21 cellular contexts compared by ENCODE assay signal in the genomic region with DNA sequence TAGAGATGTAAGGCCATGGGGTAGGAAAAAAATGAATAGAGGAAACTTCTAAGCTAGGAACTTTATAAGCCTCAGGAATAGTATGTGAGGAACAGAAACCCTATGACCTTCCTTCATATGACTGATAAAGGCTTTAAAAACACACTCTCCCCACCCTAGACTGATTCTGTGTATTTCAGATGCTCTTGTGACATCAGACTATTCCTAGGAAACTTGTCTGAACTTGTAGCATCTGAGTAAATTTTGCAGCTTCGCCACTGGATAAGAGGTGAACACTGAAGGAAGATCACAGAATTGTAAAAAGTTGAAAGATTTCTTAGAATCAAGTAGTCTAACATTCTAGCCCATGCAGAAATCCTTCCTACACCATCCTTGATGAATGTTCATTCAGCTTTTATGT. TPM values are rescaled to one million over a fixed set of nuclear protein-coding genes. Genes with fewer than 3 reads are reported as not detected.
A peak's percentile ranks its signal among the peaks of the same experiment; 100 is the strongest.
DNase-seq lines count a peak whose midpoint lies in the region; ATAC-seq, FAIRE-seq and TF ChIP-seq lines count a peak whose summit lies in the region.
"Had no signal": no experiment of that assay in that cellular context is flagged by ENCODE, and none has a peak within 500 bp of the region (broad histone marks: within the 10 kb centered on the region; RNA-seq: fewer than 3 reads in every experiment).

No MANE protein-coding gene starts in this region.

- no CpG with 5 or more reads among the region's 1 CpG for WGBS in IMR-90 (ENCODE audit: extremely low coverage in 2 of 2, insufficient read length in 1 of 2), 2 experiments
- 82% methylated on average over 1 of the region's 1 CpG; no CpG with 5 or more reads in 1 of the 2 experiments for WGBS in H1 (ENCODE audit: extremely low coverage in 1 of 2, insufficient coverage in 1 of 2, insufficient read length in 1 of 2, insufficient replicate concordance in 2 of 2, low coverage in 1 of 2, low lambda C conversion rate in 2 of 2, missing lambda C conversion rate in 1 of 2), 2 experiments

- no peak overlapping the region for H2BK15ac ChIP-seq in IMR-90 (ENCODE audit: low read depth, low read length)
- H2BK15ac ChIP-seq in H1 (ENCODE audit: low read length): no peak overlapping the region

- H3K23me2 ChIP-seq in H1 (ENCODE audit: low read depth, low read length): no peaks in the 10 kb centered on the region

- H3K4me1 ChIP-seq in IMR-90 (ENCODE audit: control insufficient read depth, insufficient read depth, low read length): peaks cover 2% of the 10 kb centered on the region; the same call in 1 of the 2 replicates
- no peaks in the 10 kb centered on the region for H3K4me1 ChIP-seq in H1 (replicated peaks in 1 of 4; ENCODE audit: control insufficient read depth in 3 of 4, insufficient read depth in 4 of 4, low read length in 3 of 4)
- H3K4me1 ChIP-seq in keratinocyte (ENCODE audit: control insufficient read depth, extremely low read depth, insufficient read depth, low read length): peaks cover 5% of the 10 kb centered on the region
- H3K4me1 ChIP-seq: HAP-1 had no signal

- no peak overlapping the region for H3K56ac ChIP-seq in IMR-90 (ENCODE audit: extremely low read depth, insufficient read depth, low read length)
- no peak overlapping the region for H3K56ac ChIP-seq in H1 (replicated peaks; ENCODE audit: insufficient read length, low read depth, low read length)

- H2BK20ac ChIP-seq in IMR-90 (ENCODE audit: low read depth, low read length) (no peak overlapping the region), H1 (ENCODE audit: low read length) (no peak overlapping the region)

- no peak overlapping the region; the same call in 1 of the 2 replicates for H4K5ac ChIP-seq in IMR-90 (ENCODE audit: low read depth, low read length)
- H4K5ac ChIP-seq in H1 (ENCODE audit: insufficient read length, low read depth, low read length): no peak overlapping the region

- intact Hi-C loops in IMR-90 (cut with micrococcal nuclease): no loop called here

- no peak for TF ChIP-seq EP300 in H1 (IDR thresholded peaks at IDR 0.05; ENCODE audit: borderline replicate concordance in 1 of 2, low read depth in 2 of 2, low read length in 2 of 2)

- H3K4me3 ChIP-seq in IMR-90 (ENCODE audit: insufficient read depth, low read depth, low read length) (no peak overlapping the region), H1 (ENCODE audit: extremely low read depth in 1 of 4, insufficient read depth in 2 of 4, low read depth in 3 of 4, low read length in 4 of 4) (no peak overlapping the region), keratinocyte (ENCODE audit: control insufficient read depth in 2 of 3, extremely low read depth in 1 of 3, insufficient read depth in 2 of 3, low read depth in 1 of 3, low read length in 3 of 3) (no peak overlapping the region)
- H3K4me3 ChIP-seq: GM12878, HAP-1, K562 had no signal

- no peaks in the 10 kb centered on the region for H4K20me1 ChIP-seq in IMR-90 (ENCODE audit: insufficient read depth, low read length)
- H4K20me1 ChIP-seq in H1 (replicated peaks in 1 of 2; ENCODE audit: control insufficient read depth in 1 of 2, insufficient read depth in 2 of 2, low read length in 2 of 2): no peaks in the 10 kb centered on the region
- no peaks in the 10 kb centered on the region for H4K20me1 ChIP-seq in keratinocyte (ENCODE audit: control insufficient read depth, extremely low read depth, insufficient read depth, low read length)

- TF ChIP-seq CTCF in IMR-90 (conservative IDR thresholded peaks at IDR 0.05; ENCODE audit: low read depth, low read length): no peak
- no peak for TF ChIP-seq CTCF in RWPE1 (conservative IDR thresholded peaks at IDR 0.05; ENCODE audit: low read depth)
- TF ChIP-seq CTCF in H1 (IDR thresholded peaks at IDR 0.05; ENCODE audit: control extremely low read depth in 1 of 3, insufficient read depth in 1 of 3, low read depth in 1 of 3, low read length in 3 of 3): no peak
- TF ChIP-seq CTCF in keratinocyte (optimal IDR thresholded peaks at IDR 0.05 in 1 of 3, IDR thresholded peaks at IDR 0.05 in 1 of 3, conservative IDR thresholded peaks at IDR 0.05 in 1 of 3; ENCODE audit: extremely low read depth in 1 of 3, insufficient read depth in 2 of 3, low read length in 3 of 3): no peak

- TF ChIP-seq RAD21 in IMR-90 (IDR thresholded peaks at IDR 0.05; ENCODE audit: low read length): no peak
- no peak for TF ChIP-seq RAD21 in H1 (IDR thresholded peaks at IDR 0.05 in 1 of 2, conservative IDR thresholded peaks at IDR 0.05 in 1 of 2; ENCODE audit: low read depth in 2 of 2, low read length in 2 of 2)

- dilution Hi-C loops in IMR-90 (cut with HindIII; ENCODE audit: low sequenced_read_pairs, unreplicated experiment): loop anchor here (25.0 kb wide), 1 partner anchor 251 kb away; a partner anchor contains a TSS
- dilution Hi-C loops in keratinocyte (cut with MboI; ENCODE audit: extremely low pct_ligation_motif_present, low sequenced_read_pairs): no loop called here

- FAIRE-seq in H1 (lab: Jason Lieb, UNC): no peak
- peak; percentile 55 for FAIRE-seq in keratinocyte (lab: Jason Lieb, UNC)
- FAIRE-seq: A204.1, GM12878, K562 had no signal

- TF ChIP-seq POLR2A in IMR-90 (IDR thresholded peaks at IDR 0.05; ENCODE audit: low read depth, low read length): no peak
- no peak for TF ChIP-seq POLR2A in H1 (IDR thresholded peaks at IDR 0.05; ENCODE audit: control extremely low read depth in 1 of 2, low read depth in 2 of 2, low read length in 2 of 2)

- no peak overlapping the region for H3K14ac ChIP-seq in IMR-90 (replicated peaks; ENCODE audit: low read depth, low read length)
- no peak overlapping the region for H3K14ac ChIP-seq in H1 (ENCODE audit: insufficient read length)

- H3K9me1 ChIP-seq in IMR-90 (ENCODE audit: insufficient read depth, low read length) (peaks cover 3% of the 10 kb centered on the region), keratinocyte (ENCODE audit: control insufficient read depth, extremely low read depth, insufficient read depth, low read length) (no peaks in the 10 kb centered on the region)

- BruUV-seq in IMR-90 (replicated peaks; lab: Mats Ljungman, UMichigan): no TSS peak

- H4K91ac ChIP-seq in IMR-90 (ENCODE audit: insufficient read depth, low read depth, low read length): no peak overlapping the region
- no peak overlapping the region for H4K91ac ChIP-seq in H1 (replicated peaks; ENCODE audit: insufficient read length, low read length)

- in situ Hi-C loops in IMR-90 (cut with MboI; ENCODE audit: low sequenced_read_pairs): no loop called here

- POLR2A ChIA-PET in IMR-90 (lab: Charles Lee; ENCODE audit: unreplicated experiment) (no interaction called here), RWPE1 (lab: Yijun Ruan, JAX; ENCODE audit: low non-redundant PET) (no interaction called here), H1 (lab: Charles Lee; ENCODE audit: partially characterized antibody) (no interaction called here)

- H2AFZ ChIP-seq in IMR-90 (replicated peaks; ENCODE audit: low read length, poor library complexity): no peak overlapping the region
- 0 out of 2 replicates have a peak overlapping the region, but pooled peaks have one; percentile 19 for H2AFZ ChIP-seq in H1 (ENCODE audit: low read length)
- peak overlapping the region; percentile 50 for H2AFZ ChIP-seq in keratinocyte (ENCODE audit: control insufficient read depth, low read length)

- DNase-seq in IMR-90 (no peak), RWPE1 (ENCODE audit: low spot score) (peak; percentile 27), H1 (ENCODE audit: low read depth in 1 of 2, low spot score in 2 of 2) (no peak), keratinocyte (ENCODE audit: low read depth, low spot score) (no peak), NCI-H2081 (lab: John Stamatoyannopoulos, UW) (no peak)
- DNase-seq in stimulated activated CD4-positive, alpha-beta T cell treated with anti-CD3 and anti-CD28 coated beads, Interleukin-4, amount 100 ng/mL, for 24 hours: no peak
- DNase-seq: ACHN; BE2C; C1 segment of cervical spinal cord; CD4-positive, CD25-positive, alpha-beta regulatory T cell; CD8-positive, alpha-beta memory T cell; COR-L47; DMS 273 treated with DMSO at 0.1 percent for 48 hours; DND-41; EL had no signal

- no peak overlapping the region for H2AK9ac ChIP-seq in IMR-90 (replicated peaks; ENCODE audit: low read depth, low read length, poor library complexity)

- H2BK12ac ChIP-seq in H1 (ENCODE audit: low read depth, low read length): no peak overlapping the region

- no peaks in the 10 kb centered on the region for H3K27me3 ChIP-seq in IMR-90 (ENCODE audit: control insufficient read depth, insufficient read depth, low read length)
- no peaks in the 10 kb centered on the region for H3K27me3 ChIP-seq in H1 (replicated peaks in 1 of 4; ENCODE audit: control insufficient read depth in 3 of 4, extremely low read depth in 1 of 4, insufficient read depth in 3 of 4, low read length in 3 of 4)
- H3K27me3 ChIP-seq in keratinocyte (ENCODE audit: control insufficient read depth, extremely low read depth, insufficient read depth, low read length): no peaks in the 10 kb centered on the region
- H3K27me3 ChIP-seq: BE2C had no signal

- H3K4ac ChIP-seq in IMR-90 (ENCODE audit: low read depth, low read length) (no peak overlapping the region), H1 (replicated peaks; ENCODE audit: insufficient read length, low read depth, low read length) (no peak overlapping the region)

- H3K23ac ChIP-seq in IMR-90 (ENCODE audit: low read depth, low read length) (no peak overlapping the region), H1 (ENCODE audit: insufficient read length) (no peak overlapping the region)

- H3K79me2 ChIP-seq in H1 (ENCODE audit: control insufficient read depth in 1 of 2, insufficient read depth in 2 of 2, low read length in 2 of 2) (no peaks in the 10 kb centered on the region), keratinocyte (ENCODE audit: control insufficient read depth, insufficient read depth, low read length) (no peaks in the 10 kb centered on the region)

- H3K4me2 ChIP-seq in IMR-90 (ENCODE audit: low read depth, low read length) (no peak overlapping the region), H1 (ENCODE audit: insufficient read depth in 1 of 2, low read depth in 2 of 2, low read length in 2 of 2) (no peak overlapping the region), keratinocyte (ENCODE audit: control insufficient read depth, extremely low read depth, insufficient read depth, low read depth, low read length) (peak overlapping the region; percentile 20)

- H3K36me3 ChIP-seq in IMR-90 (ENCODE audit: control insufficient read depth, insufficient read depth, low read length) (no peaks in the 10 kb centered on the region), H1 (ENCODE audit: control insufficient read depth in 2 of 4, insufficient read depth in 4 of 4, low read length in 3 of 4) (no peaks in the 10 kb centered on the region), keratinocyte (ENCODE audit: control insufficient read depth in 2 of 2, extremely low read depth in 1 of 2, insufficient read depth in 2 of 2, low read length in 2 of 2) (no peaks in the 10 kb centered on the region)
- H3K36me3 ChIP-seq: BE2C, HAP-1 had no signal

- H4K8ac ChIP-seq in IMR-90 (ENCODE audit: low read depth in 2 of 2, low read length in 2 of 2) (no peak overlapping the region), H1 (ENCODE audit: extremely low read depth, insufficient read depth, low read length) (no peak overlapping the region)

- no peak overlapping the region for H2BK5ac ChIP-seq in IMR-90 (ENCODE audit: low read depth, low read length, poor library complexity, severe bottlenecking)
- no peak overlapping the region for H2BK5ac ChIP-seq in H1 (ENCODE audit: low read depth, low read length)

- H2BK120ac ChIP-seq in IMR-90 (ENCODE audit: low read depth, low read length) (peak overlapping the region; percentile 50; the same call in 1 of the 2 replicates), H1 (replicated peaks; ENCODE audit: low read depth, low read length) (no peak overlapping the region)

- no peak overlapping the region for H3K27ac ChIP-seq in IMR-90 (ENCODE audit: insufficient read depth, low read length)
- H3K27ac ChIP-seq in RWPE1: no peak overlapping the region
- H3K27ac ChIP-seq in H1 (ENCODE audit: low read depth, low read length): no peak overlapping the region
- H3K27ac ChIP-seq in keratinocyte (ENCODE audit: control insufficient read depth, insufficient read depth, low read length): no peak overlapping the region

- H3K18ac ChIP-seq in IMR-90 (ENCODE audit: low read depth, low read length) (peak overlapping the region; percentile 88; the same call in 1 of the 2 replicates), H1 (ENCODE audit: extremely low read depth, low read length) (no peak overlapping the region)

- CTCF ChIA-PET in IMR-90 (lab: Yijun Ruan, JAX) (no interaction called here), RWPE1 (lab: Yijun Ruan, JAX) (no interaction called here), H1 (lab: Charles Lee; ENCODE audit: partially characterized antibody) (interaction anchor here (0.7 to 2.0 kb wide), 4 partner anchors 11 to 485 kb away, joined by 3 to 9 read pairs (median 5); no protein-coding TSS in a partner anchor)

- no peaks in the 10 kb centered on the region for H3K79me1 ChIP-seq in IMR-90 (ENCODE audit: low read depth in 1 of 2, low read length in 2 of 2)
- H3K79me1 ChIP-seq in H1 (ENCODE audit: low read depth, low read length): no peaks in the 10 kb centered on the region

- H2AK5ac ChIP-seq in IMR-90 (ENCODE audit: low read depth, low read length): no peak overlapping the region
- no peak overlapping the region for H2AK5ac ChIP-seq in H1 (ENCODE audit: low read depth, low read length)

- no peak overlapping the region for H3K9ac ChIP-seq in IMR-90 (ENCODE audit: low read depth, low read length)
- no peak overlapping the region for H3K9ac ChIP-seq in H1 (replicated peaks in 1 of 4; ENCODE audit: extremely low read depth in 1 of 4, low read depth in 3 of 4, low read length in 3 of 4)
- H3K9ac ChIP-seq in keratinocyte (ENCODE audit: control insufficient read depth, extremely low read depth, insufficient read depth, low read length): no peak overlapping the region

- no peak for ATAC-seq in IMR-90 (ENCODE audit: low read depth)
- no peak for ATAC-seq in HG02763 (IDR thresholded peaks at IDR 0.05; ENCODE audit: unreplicated experiment)
- ATAC-seq: GM12878 had no signal

- no peaks in the 10 kb centered on the region for H3K9me3 ChIP-seq in IMR-90 (ENCODE audit: control insufficient read depth, insufficient read depth, low read length)
- no peaks in the 10 kb centered on the region for H3K9me3 ChIP-seq in H1 (ENCODE audit: insufficient read depth in 2 of 2, low read depth in 1 of 2, low read length in 1 of 2)
- no peaks in the 10 kb centered on the region for H3K9me3 ChIP-seq in keratinocyte (ENCODE audit: control insufficient read depth, low read depth, low read length)
- H3K9me3 ChIP-seq: BE2C, HAP-1 had no signal

RNA-seq across cellular contexts. Expression of a gene that starts 31.0 kb away (rescaled TPM):
- 15.6 and 20.3 TPM in 2 replicates for total RNA-seq in IMR-90 (2012; rRNA removed)
- polyA plus RNA-seq in IMR-90 (2012; rRNA removed) (19.0 and 19.7 TPM in 2 replicates), H1 (2011; rRNA removed) (23.5 and 27.0 TPM in 2 replicates), keratinocyte (9.1 to 27.8 TPM (median 15.3 TPM) in 3 replicates)
- polyA plus RNA-seq in IMR-90 (2012; cell fraction: cytosol; rRNA removed): 4.3 and 7.1 TPM in 2 replicates
- 9.9 and 27.7 TPM in 2 replicates for polyA plus RNA-seq in IMR-90 (2012; cell fraction: nucleus; rRNA removed; ENCODE audit: low replicate concordance)
- 31.9 and 34.0 TPM in 2 replicates for total RNA-seq in H1 (2021; fragmentation: NEBNext Ultra II Directional; extraction: Animal tissue kit (Norgen Biotek cat#: 25700))
- polyA plus RNA-seq in H1 (2011; cell fraction: cytosol; rRNA removed): 12.7 TPM
- polyA plus RNA-seq in H1 (2011; cell fraction: nucleus; rRNA removed): 18.9 TPM
- 26.9 to 45.9 TPM (median 32.1 TPM) in 4 replicates for polyA plus RNA-seq in H1 (2012, experiment 1 of 2)
- 10.7 TPM for polyA plus RNA-seq in H1 (2012, experiment 2 of 2)
- polyA plus RNA-seq in H1 (2013, experiment 1 of 2): 31.4 TPM
- 32.0 TPM for polyA plus RNA-seq in H1 (2013, experiment 2 of 2)
- 25.4 and 28.5 TPM in 2 replicates for polyA minus RNA-seq in H1 (2011; rRNA and poly(A)+ RNA removed)
- polyA minus RNA-seq in H1 (2011; cell fraction: cytosol; rRNA and poly(A)+ RNA removed): 30.8 TPM
- 38.6 TPM for polyA minus RNA-seq in H1 (2011; cell fraction: nucleus; rRNA and poly(A)+ RNA removed)
- 41.9 TPM for polyA plus RNA-seq in keratinocyte (2011; ENCODE audit: low read depth)
- 11.5 and 17.2 TPM in 2 replicates for polyA plus RNA-seq in keratinocyte (2011; cell fraction: cytosol; rRNA removed)
- polyA plus RNA-seq in keratinocyte (2011; cell fraction: nucleus; rRNA removed): 21.6 and 26.2 TPM in 2 replicates
- 21.0 and 23.9 TPM in 2 replicates for polyA plus RNA-seq in keratinocyte (2012; ENCODE audit: low replicate concordance)
- polyA minus RNA-seq in keratinocyte: 12.7 to 14.5 TPM (median 13.1 TPM) in 3 replicates
- polyA minus RNA-seq in keratinocyte (2011; cell fraction: cytosol; rRNA and poly(A)+ RNA removed): 14.6 TPM
- polyA minus RNA-seq in keratinocyte (2011; cell fraction: nucleus; rRNA and poly(A)+ RNA removed): 9.0 and 15.1 TPM in 2 replicates

RNA-seq across cellular contexts. Expression of a gene that starts 52.3 kb away (rescaled TPM):
- 0.56 and 1.1 TPM in 2 replicates for total RNA-seq in IMR-90 (2012; rRNA removed)
- polyA plus RNA-seq in IMR-90 (2012; rRNA removed) (0.09 and 0.20 TPM in 2 replicates), H1 (2011; rRNA removed) (0.11 TPM in 1 of 2 replicates, not detected in the other), keratinocyte (0.14 to 0.26 TPM (median 0.15 TPM) in 3 replicates)
- polyA plus RNA-seq in IMR-90 (2012; cell fraction: cytosol; rRNA removed): 0.07 TPM in 1 of 2 replicates, not detected in the other
- 0.05 and 0.19 TPM in 2 replicates for polyA plus RNA-seq in IMR-90 (2012; cell fraction: nucleus; rRNA removed; ENCODE audit: low replicate concordance)
- total RNA-seq in H1 (2021; fragmentation: NEBNext Ultra II Directional; extraction: Animal tissue kit (Norgen Biotek cat#: 25700)): 0.35 TPM in 1 of 2 replicates, not detected in the other
- polyA plus RNA-seq in H1 (2011; cell fraction: cytosol; rRNA removed): not detected
- polyA plus RNA-seq in H1 (2011; cell fraction: nucleus; rRNA removed): not detected
- polyA plus RNA-seq in H1 (2012, experiment 1 of 2): 0.03 TPM in 1 of 4 replicates, not detected in the others
- polyA plus RNA-seq in H1 (2012, experiment 2 of 2): not detected
- polyA plus RNA-seq in H1 (2013, experiment 1 of 2): 0.04 TPM
- 0.13 TPM for polyA plus RNA-seq in H1 (2013, experiment 2 of 2)
- 0.20 and 0.44 TPM in 2 replicates for polyA minus RNA-seq in H1 (2011; rRNA and poly(A)+ RNA removed)
- not detected for polyA minus RNA-seq in H1 (2011; cell fraction: cytosol; rRNA and poly(A)+ RNA removed)
- polyA minus RNA-seq in H1 (2011; cell fraction: nucleus; rRNA and poly(A)+ RNA removed): 0.10 TPM
- 1.2 TPM for polyA plus RNA-seq in keratinocyte (2011; ENCODE audit: low read depth)
- 0.01 and 0.10 TPM in 2 replicates for polyA plus RNA-seq in keratinocyte (2011; cell fraction: cytosol; rRNA removed)
- 0.28 and 0.35 TPM in 2 replicates for polyA plus RNA-seq in keratinocyte (2011; cell fraction: nucleus; rRNA removed)
- 0.21 and 0.28 TPM in 2 replicates for polyA plus RNA-seq in keratinocyte (2012; ENCODE audit: low replicate concordance)
- polyA minus RNA-seq in keratinocyte: 0.10 to 0.32 TPM (median 0.16 TPM) in 3 replicates
- not detected for polyA minus RNA-seq in keratinocyte (2011; cell fraction: cytosol; rRNA and poly(A)+ RNA removed)
- polyA minus RNA-seq in keratinocyte (2011; cell fraction: nucleus; rRNA and poly(A)+ RNA removed): 0.32 and 0.62 TPM in 2 replicates
- total RNA-seq: HT-29 had no signal
- polyA plus RNA-seq: CD8-positive, alpha-beta memory T cell had no signal
